ENCODE assay signal across 32 cellular contexts in genomic region chrX:23598561-23598960, GRCh38.
"Had no signal": no experiment of that assay in that cellular context is flagged by ENCODE, and none has a peak within 500 bp of the region (broad histone marks: within the 10 kb centered on the region; RNA-seq: fewer than 3 reads in every experiment).

No MANE protein-coding gene starts in this region.

- H3K9me3 ChIP-seq: breast epithelium, heart left ventricle had no signal

- FAIRE-seq: frontal cortex had no signal

- H3K4me1 ChIP-seq: breast epithelium, heart left ventricle had no signal

- H3K36me3 Mint-ChIP-seq: activated naive CD8-positive, alpha-beta T cell; brain; WTC11 had no signal

- DNase-seq: activated CD4-positive, alpha-beta memory T cell treated with anti-CD3 and anti-CD28 coated beads, Interleukin-2, amount 10 ng/mL, durations not matched to agents 7 days and 5 days; activated CD4-positive, alpha-beta T cell treated with anti-CD3 and anti-CD28 coated beads for 1 hour; activated CD4-positive, alpha-beta T cell treated with anti-CD3 and anti-CD28 coated beads for 4 hours; activated CD4-positive, alpha-beta T cell treated with anti-CD3 and anti-CD28 coated beads, Interleukin-2, amount 10 ng/mL, durations not matched to agents 7 days and 5 days; activated CD4-positive, alpha-beta T cell treated with anti-CD3 and anti-CD28 coated beads, Interleukin-2, amount 50 U/mL, for 4 hours; activated CD8-positive, alpha-beta memory T cell treated with anti-CD3 and anti-CD28 coated beads, Interleukin-2, amount 50 U/mL, for 48 hours; activated effector memory CD4-positive, alpha-beta T cell treated with Interleukin-2 at 50 U/mL for 16 hours; activated gamma-delta T cell treated with Interleukin-2 at 50 U/mL for 16 hours; activated naive CD4-positive, alpha-beta T cell treated with anti-CD3 and anti-CD28 coated beads, Interleukin-2, amount 50 U/mL, for 16 hours; activated naive CD4-positive, alpha-beta T cell treated with Interleukin-2 at 50 U/mL for 16 hours; activated T-cell treated with anti-CD3 and anti-CD28 coated beads for 4 hours; activated T-cell treated with anti-CD3 and anti-CD28 coated beads, Interleukin-2, amount 50 U/mL, for 24 hours; activated T-cell treated with anti-CD3 and anti-CD28 coated beads, Interleukin-2, amount 50 U/mL, for 72 hours; amygdala; aorta; dorsolateral prefrontal cortex; effector memory CD4-positive, alpha-beta T cell; endodermal cell; foreskin fibroblast; glutamatergic neuron; heart left ventricle; T-helper 2 cell had no signal

- H3K27ac ChIP-seq: breast epithelium, coronary artery, dorsolateral prefrontal cortex, heart left ventricle had no signal

- H3K36me3 ChIP-seq: breast epithelium, heart left ventricle had no signal

- H3K4me3 ChIP-seq: breast epithelium, coronary artery, dorsolateral prefrontal cortex, heart left ventricle had no signal

- H3K9me3 Mint-ChIP-seq: activated CD4-positive, alpha-beta memory T cell treated with anti-CD3 and anti-CD28 coated beads, Interleukin-2, amount 10 ng/mL, durations not matched to agents 7 days and 5 days; activated CD4-positive, alpha-beta T cell treated with anti-CD3 and anti-CD28 coated beads, Interleukin-2, amount 10 ng/mL, durations not matched to agents 7 days and 5 days; activated T-cell treated with anti-CD3 and anti-CD28 coated beads, Interleukin-2, amount 50 U/mL, for 24 hours; activated T-cell treated with anti-CD3 and anti-CD28 coated beads, Interleukin-2, amount 50 U/mL, for 72 hours; activated T-helper 17 cell treated with anti-CD3 and anti-CD28 coated beads, Interleukin-2, amount 50 U/mL, for 72 hours; brain; central memory CD8-positive, alpha-beta T cell; dendritic cell treated with granulocyte-macrophage colony-stimulating factor and Interleukin-4, amounts not matched to agents 40 ng/mL and 50 ng/mL, for 4 days; endodermal cell; WTC11 had no signal

- H3K27ac Mint-ChIP-seq: activated CD4-positive, alpha-beta memory T cell treated with anti-CD3 and anti-CD28 coated beads, Interleukin-2, amount 10 ng/mL, durations not matched to agents 7 days and 5 days; activated CD4-positive, alpha-beta T cell treated with anti-CD3 and anti-CD28 coated beads, Interleukin-2, amount 10 ng/mL, durations not matched to agents 7 days and 5 days; activated naive CD8-positive, alpha-beta T cell; activated T-cell treated with anti-CD3 and anti-CD28 coated beads, Interleukin-2, amount 50 U/mL, for 24 hours; activated T-cell treated with anti-CD3 and anti-CD28 coated beads, Interleukin-2, amount 50 U/mL, for 72 hours; activated T-helper 17 cell treated with anti-CD3 and anti-CD28 coated beads, Interleukin-2, amount 50 U/mL, for 72 hours; brain; dendritic cell treated with granulocyte-macrophage colony-stimulating factor and Interleukin-4, amounts not matched to agents 40 ng/mL and 50 ng/mL, for 4 days; endodermal cell; WTC11 had no signal

- H3K27me3 Mint-ChIP-seq: activated CD4-positive, alpha-beta memory T cell treated with anti-CD3 and anti-CD28 coated beads, Interleukin-2, amount 10 ng/mL, durations not matched to agents 7 days and 5 days; activated CD4-positive, alpha-beta T cell treated with anti-CD3 and anti-CD28 coated beads, Interleukin-2, amount 10 ng/mL, durations not matched to agents 7 days and 5 days; activated T-helper 17 cell treated with anti-CD3 and anti-CD28 coated beads, Interleukin-2, amount 50 U/mL, for 72 hours; central memory CD8-positive, alpha-beta T cell; dendritic cell treated with granulocyte-macrophage colony-stimulating factor and Interleukin-4, amounts not matched to agents 40 ng/mL and 50 ng/mL, for 4 days had no signal

- ATAC-seq: activated T-cell treated with anti-CD3 and anti-CD28 coated beads, Interleukin-2, amount 50 U/mL, for 72 hours; activated T-helper 17 cell treated with anti-CD3 and anti-CD28 coated beads, Interleukin-2, amount 50 U/mL, for 72 hours; esophagus mucosa; heart left ventricle; WTC11 had no signal

- H3K4me3 Mint-ChIP-seq: activated CD4-positive, alpha-beta memory T cell treated with anti-CD3 and anti-CD28 coated beads, Interleukin-2, amount 10 ng/mL, durations not matched to agents 7 days and 5 days; activated CD4-positive, alpha-beta T cell treated with anti-CD3 and anti-CD28 coated beads, Interleukin-2, amount 10 ng/mL, durations not matched to agents 7 days and 5 days; activated naive CD8-positive, alpha-beta T cell; activated T-cell treated with anti-CD3 and anti-CD28 coated beads, Interleukin-2, amount 50 U/mL, for 24 hours; activated T-cell treated with anti-CD3 and anti-CD28 coated beads, Interleukin-2, amount 50 U/mL, for 72 hours; activated T-helper 17 cell treated with anti-CD3 and anti-CD28 coated beads, Interleukin-2, amount 50 U/mL, for 72 hours; brain; central memory CD8-positive, alpha-beta T cell; dendritic cell treated with granulocyte-macrophage colony-stimulating factor and Interleukin-4, amounts not matched to agents 40 ng/mL and 50 ng/mL, for 4 days; endodermal cell; WTC11 had no signal

- H3K4me1 Mint-ChIP-seq: activated CD4-positive, alpha-beta memory T cell treated with anti-CD3 and anti-CD28 coated beads, Interleukin-2, amount 10 ng/mL, durations not matched to agents 7 days and 5 days; activated CD4-positive, alpha-beta T cell treated with anti-CD3 and anti-CD28 coated beads, Interleukin-2, amount 10 ng/mL, durations not matched to agents 7 days and 5 days; activated T-helper 17 cell treated with anti-CD3 and anti-CD28 coated beads, Interleukin-2, amount 50 U/mL, for 72 hours; brain; central memory CD8-positive, alpha-beta T cell; endodermal cell; WTC11 had no signal
